ENCODE assay signal across 19 cellular contexts in genomic region chr15:52113708-52114107, GRCh38. TPM values are rescaled to one million over a fixed set of nuclear protein-coding genes. Genes with fewer than 3 reads are reported as not detected.
"Had no signal": no experiment of that assay in that cellular context is flagged by ENCODE, and none has a peak within 500 bp of the region (broad histone marks: within the 10 kb centered on the region; RNA-seq: fewer than 3 reads in every experiment).

No MANE protein-coding gene starts in this region.

- DNase-seq: activated CD4-positive, alpha-beta T cell treated with anti-CD3 and anti-CD28 coated beads, Interleukin-2, amount 50 U/mL, for 48 hours; activated effector memory CD4-positive, alpha-beta T cell treated with anti-CD3 and anti-CD28 coated beads, Interleukin-2, amount 50 U/mL, for 16 hours; activated T-cell treated with anti-CD3 and anti-CD28 coated beads, Interleukin-2, amount 50 U/mL, for 24 hours; adrenal gland; naive thymus-derived CD4-positive, alpha-beta T cell; stimulated activated CD4-positive, alpha-beta T cell treated with anti-CD3 and anti-CD28 coated beads, Interleukin-15, amount 100 ng/mL, for 24 hours; stimulated activated CD4-positive, alpha-beta T cell treated with anti-CD3 and anti-CD28 coated beads, Interleukin-4, amount 100 ng/mL, for 1 hour; stimulated activated naive CD4-positive, alpha-beta T cell had no signal

- H3K9me3 ChIP-seq: adrenal gland, neutrophil, tibial nerve, vagina had no signal

- H3K4me3 Mint-ChIP-seq: activated T-cell treated with anti-CD3 and anti-CD28 coated beads, Interleukin-2, amount 50 U/mL, for 24 hours had no signal

- H3K27me3 ChIP-seq: adrenal gland, vagina had no signal

- ATAC-seq: left lobe of liver; naive thymus-derived CD4-positive, alpha-beta T cell had no signal

- H3K36me3 Mint-ChIP-seq: activated naive CD4-positive, alpha-beta T cell treated with anti-CD3 and anti-CD28 coated beads, Interleukin-2, amount 50 U/mL, for 24 hours had no signal

- H3K36me3 ChIP-seq: adrenal gland, neutrophil, tibial nerve, vagina had no signal

- H2AFZ ChIP-seq: hepatocyte had no signal

- H3K9me3 Mint-ChIP-seq: activated naive CD4-positive, alpha-beta T cell treated with anti-CD3 and anti-CD28 coated beads, Interleukin-2, amount 50 U/mL, for 24 hours; activated T-cell treated with anti-CD3 and anti-CD28 coated beads, Interleukin-2, amount 50 U/mL, for 24 hours had no signal

- H3K4me2 ChIP-seq: hepatocyte had no signal

- H3K4me3 ChIP-seq: adrenal gland, hepatocyte, skin epidermis, tibial nerve, vagina had no signal

- H3K79me2 ChIP-seq: hepatocyte had no signal

- H3K27ac Mint-ChIP-seq: activated naive CD4-positive, alpha-beta T cell treated with anti-CD3 and anti-CD28 coated beads, Interleukin-2, amount 50 U/mL, for 24 hours; activated T-cell treated with anti-CD3 and anti-CD28 coated beads, Interleukin-2, amount 50 U/mL, for 24 hours had no signal

- H3K27ac ChIP-seq: adrenal gland, hepatocyte, neutrophil, skin epidermis, tibial nerve, vagina, VCaP had no signal

RNA-seq across cellular contexts. Expression of gene BCL2L10, which starts 1.1 kb away (rescaled TPM):
- total RNA-seq: cardiac septum, glomerular endothelial cell, posterior vena cava, tibial nerve had no signal
- polyA plus RNA-seq: naive thymus-derived CD4-positive, alpha-beta T cell had no signal
